8 cellular contexts compared by ENCODE assay signal in genomic region chr5:173616577-173617118, GRCh38. TPM values are rescaled to one million over a fixed set of nuclear protein-coding genes. Genes with fewer than 3 reads are reported as not detected.
DNase-seq lines count a peak whose midpoint lies in the region; ATAC-seq, FAIRE-seq and TF ChIP-seq lines count a peak whose summit lies in the region.

Gene BOD1 (minus strand): TSS chr5:173616650. CDS start chr5:173616436, 214 bp downstream.

- in situ Hi-C loops in GM18951 (cut with MboI; ENCODE audit: low sequenced_read_pairs, unreplicated experiment), result loop anchor here (25.0 kb wide), 1 partner anchor 696 kb away; no protein-coding TSS in a partner anchor

- no peaks in the 10 kb centered on the region for H3K27me3 Mint-ChIP-seq in activated B cell treated with CpG ODN at 0.5 μM for 24 hours

- ATAC-seq in HG03280 (IDR thresholded peaks at IDR 0.05; ENCODE audit: unreplicated experiment), result peak; percentile 94
- ATAC-seq in activated B cell treated with CpG ODN at 0.5 μM for 24 hours (ENCODE audit: low read depth), result peak; percentile 94

- DNase-seq in AG08395 (ENCODE audit: low spot score) (peak; percentile 95), NCI-H345 (lab: John Stamatoyannopoulos, UW) (peak; percentile 99), activated B cell treated with CpG ODN at 0.5 μM for 24 hours (peak; percentile 83), cardiac fibroblast (ENCODE audit: low read depth in 2 of 2) (peak; percentile 98), iPS-NIHi11 (ENCODE audit: low spot score) (peak; percentile 92), small intestine (peak; percentile 99)

- no peaks in the 10 kb centered on the region for H3K9me3 ChIP-seq in small intestine (ENCODE audit: control insufficient read depth, low read depth)

- 2 to 4% (median 4%) methylated on average over 36 to 37 of the region's 37 CpGs for WGBS in small intestine, 3 donors

- CTCF ChIA-PET in activated B cell treated with CpG ODN at 0.5 μM for 24 hours (lab: Charles Lee), result interaction anchor here (0.6 to 10.0 kb wide), 17 partner anchors 163 to 695 kb away, joined by 3 to 93 read pairs (median 5); partner anchors contain the start of gene CPEB4

- intact Hi-C loops in activated B cell treated with CpG ODN at 0.5 μM for 24 hours (cut with micrococcal nuclease), result loop anchor here (1.0 to 5.0 kb wide), 10 partner anchors 64 to 658 kb away; partner anchors contain the start of genes ATP6V0E1, BNIP1, CPEB4 and CREBRF

- H3K36me3 ChIP-seq in small intestine (ENCODE audit: control insufficient read depth in 2 of 2, insufficient read depth in 2 of 2, low read length in 2 of 2), result peaks cover 0 to 3% of the 10 kb centered on the region in 2 donors

- H3K9me3 Mint-ChIP-seq in activated B cell treated with CpG ODN at 0.5 μM for 24 hours, result no peaks in the 10 kb centered on the region

- TF ChIP-seq POLR2A in GM18951 (IDR thresholded peaks at IDR 0.05; ENCODE audit: extremely low read depth, insufficient read depth, insufficient read length), result peak; percentile 45

- H3K27me3 ChIP-seq in small intestine (ENCODE audit: control insufficient read depth in 2 of 2, insufficient read depth in 2 of 2, low read length in 2 of 2), result no peaks in the 10 kb centered on the region

- peaks cover 6 to 11% of the 10 kb centered on the region in 2 donors for H3K4me1 ChIP-seq in small intestine (ENCODE audit: control insufficient read depth in 2 of 2, insufficient read depth in 1 of 2, low read depth in 1 of 2, low read length in 1 of 2)

- TF ChIP-seq CTCF in activated B cell treated with CpG ODN at 0.5 μM for 24 hours (IDR thresholded peaks at IDR 0.05) (no peak), cardiac fibroblast (IDR thresholded peaks at IDR 0.05; ENCODE audit: low read depth, low read length) (no peak)

- peaks cover 28% of the 10 kb centered on the region for H3K36me3 Mint-ChIP-seq in activated B cell treated with CpG ODN at 0.5 μM for 24 hours (ENCODE audit: low read depth)

- H3K27ac ChIP-seq in small intestine (ENCODE audit: low read depth in 1 of 2, low read length in 1 of 2), result peak within 1 kb of the TSS; percentile 62 to 93

- H3K4me3 ChIP-seq in cardiac fibroblast (replicated peaks in 1 of 2; ENCODE audit: low read depth in 2 of 2, low read length in 2 of 2) (peak within 1 kb of the TSS; percentile 81 to 91), small intestine (ENCODE audit: low read depth in 1 of 2, low read length in 2 of 2) (peak within 1 kb of the TSS; percentile 83 to 96)

- H3K27ac Mint-ChIP-seq in activated B cell treated with CpG ODN at 0.5 μM for 24 hours, result peak within 1 kb of the TSS; percentile 88

- no peak for FAIRE-seq in small intestine (lab: Jason Lieb, UNC)

- POLR2A ChIA-PET in activated B cell treated with CpG ODN at 0.5 μM for 24 hours (lab: Charles Lee), result interaction anchor here (0.5 to 1.9 kb wide), 13 partner anchors 9 to 803 kb away, joined by 3 to 17 read pairs (median 4); partner anchors contain the start of gene CPEB4

- peaks cover 37% of the 10 kb centered on the region for H3K4me1 Mint-ChIP-seq in activated B cell treated with CpG ODN at 0.5 μM for 24 hours

- peak within 1 kb of the TSS; percentile 92 for H3K4me3 Mint-ChIP-seq in activated B cell treated with CpG ODN at 0.5 μM for 24 hours

RNA-seq across cellular contexts. Expression of gene BOD1, which starts in this region (rescaled TPM):
- total RNA-seq in activated B cell treated with CpG ODN at 0.5 μM for 24 hours, result 28.9 and 32.4 TPM in 2 replicates
- polyA plus RNA-seq in small intestine, result 10 to 100 TPM; 22.4 to 48.8 (median 24.3) TPM

Comparison
In these comparisons a context has a peak if more than half of its experiments do, and no peak if none do; other contexts are left out.
1. Peak in every context shown above with its lines: DNase-seq, ATAC-seq, H3K4me3 ChIP-seq and H3K27ac ChIP-seq.